ENCODE assay signal across 26 cellular contexts in the genomic region with DNA sequence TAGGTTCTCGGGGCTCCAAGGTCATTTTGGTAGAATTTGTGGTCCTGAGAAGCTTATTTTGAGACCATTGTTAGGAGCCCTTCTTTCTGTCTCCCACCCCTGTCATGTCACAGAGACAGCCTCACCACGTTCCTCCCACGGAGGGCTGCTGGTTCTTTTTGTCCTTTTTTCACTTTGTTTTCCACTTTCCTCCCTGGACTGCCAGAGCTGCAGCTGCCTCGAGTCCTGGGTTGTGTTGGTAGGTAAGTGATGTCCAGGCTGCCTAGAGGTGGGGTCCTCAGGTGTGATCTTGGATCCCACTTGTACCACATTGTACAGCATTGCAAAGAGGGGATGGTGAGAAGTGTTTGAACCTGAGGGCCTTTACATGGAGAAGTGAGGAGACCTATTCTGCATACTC.
A peak's percentile ranks its signal among the peaks of the same experiment; 100 is the strongest.
DNase-seq lines count a peak whose midpoint lies in the region; ATAC-seq and TF ChIP-seq lines count a peak whose summit lies in the region.
"Had no signal": no experiment of that assay in that cellular context is flagged by ENCODE, and none has a peak within 500 bp of the region (broad histone marks: within the 10 kb centered on the region; RNA-seq: fewer than 3 reads in every experiment).

No MANE protein-coding gene starts in this region.

- no peaks in the 10 kb centered on the region for H3K9me3 Mint-ChIP-seq in activated CD4-positive, alpha-beta T cell treated with anti-CD3 and anti-CD28 coated beads, Interleukin-2, amount 10 ng/mL, durations not matched to agents 24 days and 14 days
- H3K9me3 Mint-ChIP-seq in activated B cell treated with CpG ODN at 0.5 μM for 24 hours (no peaks in the 10 kb centered on the region), memory B cell (no peaks in the 10 kb centered on the region)
- H3K9me3 Mint-ChIP-seq: central memory CD8-positive, alpha-beta T cell; immature natural killer cell; type B pancreatic cell had no signal

- H3K56ac ChIP-seq in mesendoderm (ENCODE audit: low read length): no peak overlapping the region

- H3K79me1 ChIP-seq in mesendoderm (ENCODE audit: low read length): peaks cover 35% of the 10 kb centered on the region

- H4K20me1 ChIP-seq in BLaER1 treated with 17β-estradiol and CSF1 and Interleukin-3, amounts not matched to agents 10 nM and 100 nM: peaks cover 0 to 87% (median 44%) of the 10 kb centered on the region in 11 experiments; a peak in 13 of 22 replicates

- H3K4me2 ChIP-seq in BLaER1 treated with 17β-estradiol and CSF1 and Interleukin-3, amounts not matched to agents 10 nM and 100 nM: peak overlapping the region; percentile 28 to 98 (median 90)
- no peak overlapping the region for H3K4me2 ChIP-seq in mesendoderm (ENCODE audit: low read length)

- peak overlapping the region in 2 of 11 experiments; percentile 37 to 85; a peak in 4 of 22 replicates for H3K9ac ChIP-seq in BLaER1 treated with 17β-estradiol and CSF1 and Interleukin-3, amounts not matched to agents 10 nM and 100 nM
- no peak overlapping the region for H3K9ac ChIP-seq in mesendoderm (ENCODE audit: low read length)

- H2BK5ac ChIP-seq in mesendoderm (ENCODE audit: low read length): no peak overlapping the region

- WGBS in mesendoderm (ENCODE audit: extremely low coverage, insufficient coverage, low lambda C conversion rate): no CpG with 5 or more reads among the region's 4 CpGs

- no peak overlapping the region for H3K4ac ChIP-seq in mesendoderm (ENCODE audit: low read depth, low read length)

- H2BK120ac ChIP-seq in mesendoderm (ENCODE audit: low read depth, low read length): no peak overlapping the region

- no peak overlapping the region for H4K8ac ChIP-seq in mesendoderm (ENCODE audit: low read depth, low read length)

- peaks cover 91 to 100% (median 100%) of the 10 kb centered on the region in 10 experiments for H3K4me1 ChIP-seq in BLaER1 treated with 17β-estradiol and CSF1 and Interleukin-3, amounts not matched to agents 10 nM and 100 nM
- peaks cover 7% of the 10 kb centered on the region for H3K4me1 ChIP-seq in mesendoderm (ENCODE audit: control insufficient read depth, low read depth, low read length)

- peak overlapping the region; percentile 77 for H3K27ac Mint-ChIP-seq in activated CD4-positive, alpha-beta T cell treated with anti-CD3 and anti-CD28 coated beads, Interleukin-2, amount 10 ng/mL, durations not matched to agents 24 days and 14 days
- H3K27ac Mint-ChIP-seq in activated B cell treated with CpG ODN at 0.5 μM for 24 hours (peak overlapping the region; percentile 76), memory B cell (peak overlapping the region; percentile 50)
- H3K27ac Mint-ChIP-seq: type B pancreatic cell had no signal

- no peak overlapping the region for H3K23ac ChIP-seq in mesendoderm (ENCODE audit: low read length)

- peaks cover 0 to 57% (median 36%) of the 10 kb centered on the region in 11 experiments; a peak in 17 of 22 replicates for H3K36me3 ChIP-seq in BLaER1 treated with 17β-estradiol and CSF1 and Interleukin-3, amounts not matched to agents 10 nM and 100 nM
- H3K36me3 ChIP-seq in mesendoderm (ENCODE audit: control insufficient read depth, insufficient read depth, low read length): no peaks in the 10 kb centered on the region

- intact Hi-C loops in activated CD4-positive, alpha-beta T cell treated with anti-CD3 and anti-CD28 coated beads, Interleukin-2, amount 10 ng/mL, durations not matched to agents 24 days and 14 days (cut with micrococcal nuclease): no loop called here
- intact Hi-C loops in activated B cell treated with CpG ODN at 0.5 μM for 24 hours (cut with micrococcal nuclease): no loop called here

- no peak overlapping the region for H4K5ac ChIP-seq in mesendoderm (ENCODE audit: low read length)

- ATAC-seq in activated B cell treated with CpG ODN at 0.5 μM for 24 hours (ENCODE audit: low read depth) (no peak), memory B cell (ENCODE audit: low read depth) (no peak)
- ATAC-seq: activated CD4-positive, CD25-positive, alpha-beta regulatory T cell treated with anti-CD3 and anti-CD28 coated beads, Interleukin-2, amount 50 U/mL, for 24 hours; foreskin keratinocyte had no signal

- H3K4me3 ChIP-seq in BLaER1 treated with 17β-estradiol and CSF1 and Interleukin-3, amounts not matched to agents 10 nM and 100 nM: no peak overlapping the region
- H3K4me3 ChIP-seq in mesendoderm (ENCODE audit: low read length) (no peak overlapping the region), foreskin fibroblast (ENCODE audit: low read depth in 1 of 2, low read length in 2 of 2) (no peak overlapping the region)
- H3K4me3 ChIP-seq: SK-N-MC, spleen, stomach had no signal

- TF ChIP-seq CTCF in activated B cell treated with CpG ODN at 0.5 μM for 24 hours (IDR thresholded peaks at IDR 0.05) (no peak), foreskin fibroblast (IDR thresholded peaks at IDR 0.05; ENCODE audit: low read depth, low read length) (no peak)

- no peak overlapping the region for H3K4me3 Mint-ChIP-seq in activated CD4-positive, alpha-beta T cell treated with anti-CD3 and anti-CD28 coated beads, Interleukin-2, amount 10 ng/mL, durations not matched to agents 24 days and 14 days
- H3K4me3 Mint-ChIP-seq in activated B cell treated with CpG ODN at 0.5 μM for 24 hours: peak overlapping the region; percentile 46
- H3K4me3 Mint-ChIP-seq in memory B cell: peak overlapping the region; percentile 46
- H3K4me3 Mint-ChIP-seq: central memory CD8-positive, alpha-beta T cell; immature natural killer cell; type B pancreatic cell had no signal

- H3K9me3 ChIP-seq in BLaER1 treated with 17β-estradiol and CSF1 and Interleukin-3, amounts not matched to agents 10 nM and 100 nM (replicated peaks in 1 of 11): peaks cover 0 to 4% (median 0%) of the 10 kb centered on the region in 11 experiments; a peak in 2 of 22 replicates
- H3K9me3 ChIP-seq: spleen, stomach had no signal

- peaks cover 68% of the 10 kb centered on the region for H3K4me1 Mint-ChIP-seq in activated CD4-positive, alpha-beta T cell treated with anti-CD3 and anti-CD28 coated beads, Interleukin-2, amount 10 ng/mL, durations not matched to agents 24 days and 14 days
- peaks cover 96% of the 10 kb centered on the region for H3K4me1 Mint-ChIP-seq in activated B cell treated with CpG ODN at 0.5 μM for 24 hours
- peaks cover 57% of the 10 kb centered on the region for H3K4me1 Mint-ChIP-seq in memory B cell

- H2AK5ac ChIP-seq in mesendoderm (ENCODE audit: low read length): no peak overlapping the region

- no peak overlapping the region for H3K18ac ChIP-seq in mesendoderm (ENCODE audit: low read length)

- H3K27me3 Mint-ChIP-seq in activated CD4-positive, alpha-beta T cell treated with anti-CD3 and anti-CD28 coated beads, Interleukin-2, amount 10 ng/mL, durations not matched to agents 24 days and 14 days: no peaks in the 10 kb centered on the region
- no peaks in the 10 kb centered on the region for H3K27me3 Mint-ChIP-seq in activated B cell treated with CpG ODN at 0.5 μM for 24 hours
- H3K27me3 Mint-ChIP-seq in memory B cell: no peaks in the 10 kb centered on the region
- H3K27me3 Mint-ChIP-seq: central memory CD8-positive, alpha-beta T cell; type B pancreatic cell had no signal

- no peak for DNase-seq in activated CD4-positive, alpha-beta T cell treated with anti-CD3 and anti-CD28 coated beads, Interleukin-2, amount 10 ng/mL, durations not matched to agents 24 days and 14 days
- DNase-seq in activated CD4-positive, alpha-beta T cell treated with anti-CD3 and anti-CD28 coated beads for 1 hour: no peak
- DNase-seq in activated B cell treated with CpG ODN at 0.5 μM for 24 hours: no peak
- DNase-seq in memory B cell (ENCODE audit: low spot score in 2 of 2): no peak
- no peak for DNase-seq in mesendoderm
- DNase-seq in GDM1 (lab: John Stamatoyannopoulos, UW): no peak
- no peak for DNase-seq in foreskin fibroblast
- DNase-seq: activated CD8-positive, alpha-beta memory T cell treated with anti-CD3 and anti-CD28 coated beads, Interleukin-2, amount 50 U/mL, for 48 hours; foreskin keratinocyte; GOT3; immature natural killer cell; NCI-H1048; NCI-H187; NCI-H69; nucleus accumbens; retina; spleen; stimulated activated CD4-positive, alpha-beta T cell treated with anti-CD3 and anti-CD28 coated beads, Interleukin-4, amount 100 ng/mL, for 1 hour; stomach; T1000 had no signal

- H3K27me3 ChIP-seq in BLaER1 treated with 17β-estradiol and CSF1 and Interleukin-3, amounts not matched to agents 10 nM and 100 nM: no peaks in the 10 kb centered on the region
- H3K27me3 ChIP-seq in mesendoderm (ENCODE audit: insufficient read depth, low read length, poor library complexity): no peaks in the 10 kb centered on the region
- H3K27me3 ChIP-seq: foreskin keratinocyte, spleen, stomach had no signal

- peaks cover 4% of the 10 kb centered on the region for H3K36me3 Mint-ChIP-seq in activated CD4-positive, alpha-beta T cell treated with anti-CD3 and anti-CD28 coated beads, Interleukin-2, amount 10 ng/mL, durations not matched to agents 24 days and 14 days (ENCODE audit: low read depth)
- H3K36me3 Mint-ChIP-seq in activated B cell treated with CpG ODN at 0.5 μM for 24 hours (ENCODE audit: low read depth): peaks cover 3% of the 10 kb centered on the region
- peaks cover 5% of the 10 kb centered on the region for H3K36me3 Mint-ChIP-seq in memory B cell
- H3K36me3 Mint-ChIP-seq: immature natural killer cell had no signal

- H3K27ac ChIP-seq in BLaER1 treated with 17β-estradiol and CSF1 and Interleukin-3, amounts not matched to agents 10 nM and 100 nM: peak overlapping the region in 9 of 11 experiments; percentile 23 to 94 (median 48); a peak in 17 of 22 replicates
- no peak overlapping the region for H3K27ac ChIP-seq in mesendoderm (ENCODE audit: low read depth, low read length)
- H3K27ac ChIP-seq: foreskin keratinocyte, RWPE1, SK-N-MC had no signal

- POLR2A ChIA-PET in activated B cell treated with CpG ODN at 0.5 μM for 24 hours (lab: Charles Lee): interaction anchor here (0.9 to 9.9 kb wide), 5 partner anchors 13 to 631 kb away, joined by 3 to 58 read pairs (median 9); no protein-coding TSS in a partner anchor

- peaks cover 58% of the 10 kb centered on the region for H3K79me2 ChIP-seq in mesendoderm (ENCODE audit: control insufficient read depth, insufficient read depth, low read length)

- no peak overlapping the region for H2BK15ac ChIP-seq in mesendoderm (replicated peaks; ENCODE audit: low read depth)

- CTCF ChIA-PET in activated B cell treated with CpG ODN at 0.5 μM for 24 hours (lab: Charles Lee): interaction anchor here (0.8 kb wide), 1 partner anchor 12 kb away, joined by 3 read pairs; no protein-coding TSS in a partner anchor
